8 cellular contexts compared by ENCODE assay signal in genomic region chr18:34493099-34493544, GRCh38.
DNase-seq lines count a peak whose midpoint lies in the region; ATAC-seq and TF ChIP-seq lines count a peak whose summit lies in the region.

No MANE protein-coding gene starts in this region.

- intact Hi-C loops in lower lobe of right lung (cut with DNase I): no loop called here
- intact Hi-C loops in testis (cut with DNase I; ENCODE audit: low total_unique reads): no loop called here

- H3K36me3 Mint-ChIP-seq in endothelial cell (ENCODE audit: low read depth, unreplicated experiment): no peaks in the 10 kb centered on the region

- peaks cover 3% of the 10 kb centered on the region for H3K27me3 Mint-ChIP-seq in endothelial cell (ENCODE audit: unreplicated experiment)

- H3K4me3 ChIP-seq in MG63: peak overlapping the region; percentile 29
- H3K4me3 ChIP-seq in lower lobe of right lung: peak overlapping the region; percentile 53
- peak overlapping the region; percentile 59 to 75 for H3K4me3 ChIP-seq in testis

- WGBS in testis, 2 donors: 0 to 2% methylated on average over 16 to 17 of the region's 18 CpGs

- TF ChIP-seq CTCF in endothelial cell (IDR thresholded peaks at IDR 0.05; ENCODE audit: unreplicated experiment) (no peak), lower lobe of right lung (IDR thresholded peaks at IDR 0.05) (no peak), testis (IDR thresholded peaks at IDR 0.05) (no peak)

- peak overlapping the region; percentile 94 for H3K4me3 Mint-ChIP-seq in endothelial cell (ENCODE audit: unreplicated experiment)

- H3K27ac ChIP-seq in lower lobe of right lung (peak overlapping the region; percentile 36), testis (peak overlapping the region; percentile 79 to 87)

- no peak for TF ChIP-seq POLR2A in testis (IDR thresholded peaks at IDR 0.05)

- no peaks in the 10 kb centered on the region for H3K36me3 ChIP-seq in MG63
- H3K36me3 ChIP-seq in lower lobe of right lung: no peaks in the 10 kb centered on the region
- no peaks in the 10 kb centered on the region for H3K36me3 ChIP-seq in testis (ENCODE audit: low read depth, missing control alignments)

- H3K4me1 ChIP-seq in lower lobe of right lung (no peaks in the 10 kb centered on the region), testis (no peaks in the 10 kb centered on the region)

- peak; percentile 70 for ATAC-seq in GM21786 (IDR thresholded peaks at IDR 0.05; ENCODE audit: unreplicated experiment)
- ATAC-seq in lower lobe of right lung: peak; percentile 91

- peaks cover 18% of the 10 kb centered on the region for H3K27me3 ChIP-seq in MG63
- peaks cover 26% of the 10 kb centered on the region for H3K27me3 ChIP-seq in lower lobe of right lung (ENCODE audit: low read depth)
- no peaks in the 10 kb centered on the region for H3K27me3 ChIP-seq in testis

- H3K9me3 ChIP-seq in MG63 (no peaks in the 10 kb centered on the region), lower lobe of right lung (no peaks in the 10 kb centered on the region), testis (no peaks in the 10 kb centered on the region)

- peaks cover 12% of the 10 kb centered on the region for H3K4me1 Mint-ChIP-seq in endothelial cell (ENCODE audit: unreplicated experiment)

- H3K27ac Mint-ChIP-seq in endothelial cell (ENCODE audit: unreplicated experiment): peak overlapping the region; percentile 85

- no peaks in the 10 kb centered on the region for H3K9me3 Mint-ChIP-seq in endothelial cell (ENCODE audit: unreplicated experiment)

- DNase-seq in GM04503 (ENCODE audit: low read depth) (peak; percentile 5), MG63 (peak; percentile 81), SHP77 (lab: John Stamatoyannopoulos, UW) (peak; percentile 85 to 88), endothelial cell (ENCODE audit: low spot score) (peak; percentile 71), lower lobe of right lung (peak; percentile 76), testis (peak; percentile 90)
- no peak for DNase-seq in activated naive CD4-positive, alpha-beta T cell treated with Interleukin-2 at 50 U/mL for 16 hours
